ENCODE assay signal across 14 cellular contexts in the genomic region with DNA sequence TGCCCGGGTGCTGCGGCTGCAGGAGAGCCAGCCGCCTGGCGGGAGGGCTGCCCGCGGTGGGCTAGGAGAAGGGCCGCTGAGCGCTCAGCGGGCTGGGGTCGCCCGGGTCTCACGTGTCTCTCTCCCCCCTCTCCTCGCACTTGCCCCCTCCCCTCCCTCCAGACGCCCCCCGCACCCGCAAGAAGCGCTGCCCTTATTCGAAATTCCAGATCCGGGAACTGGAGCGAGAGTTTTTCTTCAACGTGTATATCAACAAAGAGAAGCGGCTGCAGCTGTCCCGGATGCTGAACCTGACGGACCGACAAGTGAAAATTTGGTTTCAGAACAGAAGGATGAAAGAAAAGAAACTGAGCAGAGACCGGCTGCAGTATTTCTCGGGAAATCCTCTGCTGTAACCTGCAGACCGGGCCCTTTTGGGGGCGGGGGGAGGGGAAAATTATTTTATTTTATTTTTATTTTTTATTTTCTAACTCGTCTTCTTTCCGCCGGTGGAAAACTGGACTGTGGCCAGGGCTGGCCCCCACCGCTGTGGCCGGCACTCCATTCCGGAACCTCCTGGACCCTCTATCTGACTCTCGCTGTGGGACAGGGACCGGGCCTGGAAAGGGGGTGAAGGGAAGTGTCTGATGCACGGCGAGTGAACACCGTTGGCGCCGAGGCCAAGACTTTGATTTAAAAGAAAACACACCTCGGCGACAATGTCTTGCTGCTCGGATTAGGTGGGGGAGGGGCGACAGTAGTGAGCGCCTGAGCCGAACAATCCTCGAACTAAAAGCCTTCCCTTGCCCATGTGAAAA. TPM values are rescaled to one million over a fixed set of nuclear protein-coding genes. Genes with fewer than 3 reads are reported as not detected.
DNase-seq lines count a peak whose midpoint lies in the region; FAIRE-seq and TF ChIP-seq lines count a peak whose summit lies in the region.
"Had no signal": no experiment of that assay in that cellular context is flagged by ENCODE, and none has a peak within 500 bp of the region (broad histone marks: within the 10 kb centered on the region; RNA-seq: fewer than 3 reads in every experiment).

No MANE protein-coding gene starts in this region.

- H4K5ac ChIP-seq in mesendoderm (ENCODE audit: low read length), result no peak overlapping the region

- H2BK12ac ChIP-seq in mesenchymal stem cell (ENCODE audit: low read length in 2 of 2), result no peak overlapping the region

- H2BK15ac ChIP-seq in mesenchymal stem cell (ENCODE audit: low read depth, poor library complexity, severe bottlenecking) (no peak overlapping the region), mesendoderm (replicated peaks; ENCODE audit: low read depth) (no peak overlapping the region)

- H3K14ac ChIP-seq in mesenchymal stem cell (ENCODE audit: low read length in 2 of 2), result no peak overlapping the region

- DNase-seq in A172 (ENCODE audit: low spot score) (peak; percentile 21), GM12865 (ENCODE audit: low read depth) (peak; percentile 60), mesenchymal stem cell (no peak), GM13976 (ENCODE audit: low spot score) (no peak), NCI-H1092 treated with DMSO at 0.1 percent for 48 hours (lab: John Stamatoyannopoulos, UW) (no peak), mesendoderm (no peak), frontal cortex (ENCODE audit: low spot score in 2 of 2) (no peak)
- no peak for DNase-seq in activated T-helper 1 cell treated with anti-CD3 and anti-CD28 coated beads, Interleukin-12 subunit alpha, Interleukin-12 subunit beta, Interleukin-2, Interleukin-4 antibody, amounts not matched to agents 30 ng/mL and 10 ng/mL and 1 ng/mL, durations not matched to agents 14 hours and 24 hours and 36 hours (ENCODE audit: low spot score)
- DNase-seq: activated effector memory CD4-positive, alpha-beta T cell treated with Interleukin-2 at 50 U/mL for 16 hours; foreskin keratinocyte; nucleus accumbens had no signal

- H3K4me3 ChIP-seq in GM12865 (ENCODE audit: low read depth, low read length) (peak overlapping the region; percentile 43), mesenchymal stem cell (ENCODE audit: insufficient read depth in 1 of 2, low read depth in 1 of 2, low read length in 2 of 2) (peak overlapping the region; percentile 53 to 83), mesendoderm (ENCODE audit: low read length) (no peak overlapping the region)

- no peaks in the 10 kb centered on the region for H3K79me2 ChIP-seq in mesendoderm (ENCODE audit: control insufficient read depth, insufficient read depth, low read length)

- H3K27ac ChIP-seq in mesenchymal stem cell (ENCODE audit: low read length, poor library complexity, severe bottlenecking), result no peak overlapping the region
- no peak overlapping the region for H3K27ac ChIP-seq in mesendoderm (ENCODE audit: low read depth, low read length)

- H3K27ac Mint-ChIP-seq in activated T-helper 1 cell treated with anti-CD3 and anti-CD28 coated beads, Interleukin-12 subunit alpha, Interleukin-12 subunit beta, Interleukin-2, Interleukin-4 antibody, amounts not matched to agents 30 ng/mL and 10 ng/mL and 1 ng/mL, durations not matched to agents 14 hours and 24 hours and 36 hours, result peak overlapping the region; percentile 81

- no peaks in the 10 kb centered on the region for H3K9me3 ChIP-seq in mesenchymal stem cell (ENCODE audit: control insufficient read depth, low read length)

- H3K4me3 Mint-ChIP-seq in activated T-helper 1 cell treated with anti-CD3 and anti-CD28 coated beads, Interleukin-12 subunit alpha, Interleukin-12 subunit beta, Interleukin-2, Interleukin-4 antibody, amounts not matched to agents 30 ng/mL and 10 ng/mL and 1 ng/mL, durations not matched to agents 14 hours and 24 hours and 36 hours, result no peak overlapping the region

- no peaks in the 10 kb centered on the region for H3K79me1 ChIP-seq in mesenchymal stem cell (replicated peaks; ENCODE audit: low read length, poor library complexity, severe bottlenecking)
- H3K79me1 ChIP-seq in mesendoderm (ENCODE audit: low read length), result no peaks in the 10 kb centered on the region

- 11% methylated on average over 45 of the region's 49 CpGs for WGBS in mesenchymal stem cell
- no CpG with 5 or more reads among the region's 49 CpGs for WGBS in mesendoderm (ENCODE audit: extremely low coverage, insufficient coverage, low lambda C conversion rate)

- H4K91ac ChIP-seq in mesenchymal stem cell (ENCODE audit: low read length), result no peak overlapping the region

- peak overlapping the region; percentile 84 for H3K9ac ChIP-seq in mesenchymal stem cell (ENCODE audit: low read length)
- no peak overlapping the region for H3K9ac ChIP-seq in mesendoderm (ENCODE audit: low read length)

- no peaks in the 10 kb centered on the region for H3K36me3 ChIP-seq in mesenchymal stem cell (ENCODE audit: control insufficient read depth in 1 of 2, insufficient read depth in 2 of 2, low read depth in 1 of 2, low read length in 2 of 2)
- H3K36me3 ChIP-seq in mesendoderm (ENCODE audit: control insufficient read depth, insufficient read depth, low read length), result no peaks in the 10 kb centered on the region

- H3K36me3 Mint-ChIP-seq in activated T-helper 1 cell treated with anti-CD3 and anti-CD28 coated beads, Interleukin-12 subunit alpha, Interleukin-12 subunit beta, Interleukin-2, Interleukin-4 antibody, amounts not matched to agents 30 ng/mL and 10 ng/mL and 1 ng/mL, durations not matched to agents 14 hours and 24 hours and 36 hours (ENCODE audit: low read depth), result peaks cover 6% of the 10 kb centered on the region

- no peaks in the 10 kb centered on the region for H3K9me3 Mint-ChIP-seq in activated T-helper 1 cell treated with anti-CD3 and anti-CD28 coated beads, Interleukin-12 subunit alpha, Interleukin-12 subunit beta, Interleukin-2, Interleukin-4 antibody, amounts not matched to agents 30 ng/mL and 10 ng/mL and 1 ng/mL, durations not matched to agents 14 hours and 24 hours and 36 hours

- in situ Hi-C loops in GM13976 (cut with MboI; ENCODE audit: low sequenced_read_pairs, unreplicated experiment), result no loop called here

- H4K8ac ChIP-seq in mesenchymal stem cell (ENCODE audit: low read length), result no peak overlapping the region
- H4K8ac ChIP-seq in mesendoderm (ENCODE audit: low read depth, low read length), result no peak overlapping the region

- H2BK120ac ChIP-seq in mesenchymal stem cell (ENCODE audit: low read depth, low read length), result no peak overlapping the region
- no peak overlapping the region for H2BK120ac ChIP-seq in mesendoderm (ENCODE audit: low read depth, low read length)

- H3K23ac ChIP-seq in mesenchymal stem cell (ENCODE audit: low read length in 2 of 2) (peak overlapping the region in 1 of 2 experiments; percentile 27), mesendoderm (ENCODE audit: low read length) (no peak overlapping the region)

- H3K18ac ChIP-seq in mesenchymal stem cell (ENCODE audit: low read depth in 1 of 2, low read length in 2 of 2), result no peak overlapping the region
- no peak overlapping the region for H3K18ac ChIP-seq in mesendoderm (ENCODE audit: low read length)

- H3K4me1 ChIP-seq in mesenchymal stem cell (ENCODE audit: control insufficient read depth, insufficient read depth, low read depth, low read length), result peaks cover 23% of the 10 kb centered on the region
- no peaks in the 10 kb centered on the region for H3K4me1 ChIP-seq in mesendoderm (ENCODE audit: control insufficient read depth, low read depth, low read length)

- intact Hi-C loops in activated T-helper 1 cell treated with anti-CD3 and anti-CD28 coated beads, Interleukin-12 subunit alpha, Interleukin-12 subunit beta, Interleukin-2, Interleukin-4 antibody, amounts not matched to agents 30 ng/mL and 10 ng/mL and 1 ng/mL, durations not matched to agents 14 hours and 24 hours and 36 hours (cut with micrococcal nuclease), result no loop called here

- TF ChIP-seq CTCF in GM12865 (IDR thresholded peaks at IDR 0.05; ENCODE audit: insufficient read depth, low read depth, low read length, missing control alignments) (no peak), GM13976 (IDR thresholded peaks at IDR 0.05; ENCODE audit: borderline replicate concordance, control extremely low read depth, extremely low read depth, insufficient read depth, missing control alignments) (no peak)

- H3K27me3 ChIP-seq in mesenchymal stem cell (ENCODE audit: control insufficient read depth in 1 of 2, insufficient read depth in 1 of 2, low read length in 2 of 2), result peaks cover 65 to 94% of the 10 kb centered on the region in 2 experiments
- peaks cover 93% of the 10 kb centered on the region for H3K27me3 ChIP-seq in mesendoderm (ENCODE audit: insufficient read depth, low read length, poor library complexity)
- H3K27me3 ChIP-seq: foreskin keratinocyte had no signal

- H2BK5ac ChIP-seq in mesenchymal stem cell (ENCODE audit: low read depth, low read length, poor library complexity, severe bottlenecking) (no peak overlapping the region), mesendoderm (ENCODE audit: low read length) (no peak overlapping the region)

- no peak overlapping the region for H2AFZ ChIP-seq in mesenchymal stem cell (ENCODE audit: low read depth, low read length)

- H3K4me1 Mint-ChIP-seq in activated T-helper 1 cell treated with anti-CD3 and anti-CD28 coated beads, Interleukin-12 subunit alpha, Interleukin-12 subunit beta, Interleukin-2, Interleukin-4 antibody, amounts not matched to agents 30 ng/mL and 10 ng/mL and 1 ng/mL, durations not matched to agents 14 hours and 24 hours and 36 hours (ENCODE audit: low read depth), result peaks cover 15% of the 10 kb centered on the region

- H2AK5ac ChIP-seq in mesenchymal stem cell (ENCODE audit: low read length, severe bottlenecking) (no peak overlapping the region), mesendoderm (ENCODE audit: low read length) (no peak overlapping the region)

- H3K4me2 ChIP-seq in mesenchymal stem cell (ENCODE audit: low read length, poor library complexity, severe bottlenecking) (peak overlapping the region; percentile 52), mesendoderm (ENCODE audit: low read length) (no peak overlapping the region)

- no peak for FAIRE-seq in frontal cortex (lab: Jason Lieb, UNC)
- FAIRE-seq: G401.6, HepG2 had no signal

- peaks cover 88% of the 10 kb centered on the region for H3K27me3 Mint-ChIP-seq in activated T-helper 1 cell treated with anti-CD3 and anti-CD28 coated beads, Interleukin-12 subunit alpha, Interleukin-12 subunit beta, Interleukin-2, Interleukin-4 antibody, amounts not matched to agents 30 ng/mL and 10 ng/mL and 1 ng/mL, durations not matched to agents 14 hours and 24 hours and 36 hours (ENCODE audit: insufficient read depth)

- H3K56ac ChIP-seq in mesendoderm (ENCODE audit: low read length), result no peak overlapping the region

- H3K4ac ChIP-seq in mesenchymal stem cell (ENCODE audit: low read depth in 1 of 2, low read length in 2 of 2), result no peak overlapping the region
- no peak overlapping the region for H3K4ac ChIP-seq in mesendoderm (ENCODE audit: low read depth, low read length)

RNA-seq across cellular contexts. Expression of gene HOTAIR, which starts 0.5 kb away (rescaled TPM):
- total RNA-seq in A172 (2014; rRNA removed; shearing (Covaris generic)), result 8.4 and 9.8 TPM in 2 replicates
- not detected in 2 replicates for total RNA-seq in activated T-helper 1 cell treated with anti-CD3 and anti-CD28 coated beads, Interleukin-12 subunit alpha, Interleukin-12 subunit beta, Interleukin-2, Interleukin-4 antibody, amounts not matched to agents 30 ng/mL and 10 ng/mL and 1 ng/mL, durations not matched to agents 14 hours and 24 hours and 36 hours
- 2.4 TPM for polyA plus RNA-seq in mesenchymal stem cell (2013, experiment 1 of 2)
- 1.7 TPM for polyA plus RNA-seq in mesenchymal stem cell (2013, experiment 2 of 2)
- not detected for polyA plus RNA-seq in mesendoderm (2013, experiment 1 of 2)
- not detected for polyA plus RNA-seq in mesendoderm (2013, experiment 2 of 2)
- total RNA-seq in frontal cortex, result not detected
- total RNA-seq: HepG2, RPMI7951 had no signal
- polyA plus RNA-seq: HepG2 had no signal

RNA-seq across cellular contexts. Expression of gene HOXC11, which starts 2.3 kb away (rescaled TPM):
- 1.0 and 2.3 TPM in 2 replicates for total RNA-seq in A172 (2014; rRNA removed; shearing (Covaris generic))
- total RNA-seq in activated T-helper 1 cell treated with anti-CD3 and anti-CD28 coated beads, Interleukin-12 subunit alpha, Interleukin-12 subunit beta, Interleukin-2, Interleukin-4 antibody, amounts not matched to agents 30 ng/mL and 10 ng/mL and 1 ng/mL, durations not matched to agents 14 hours and 24 hours and 36 hours, result not detected in 2 replicates
- polyA plus RNA-seq in mesenchymal stem cell (2013, experiment 1 of 2), result 1.1 TPM
- polyA plus RNA-seq in mesenchymal stem cell (2013, experiment 2 of 2), result 0.97 TPM
- not detected for polyA plus RNA-seq in mesendoderm (2013, experiment 1 of 2)
- polyA plus RNA-seq in mesendoderm (2013, experiment 2 of 2), result not detected
- not detected for total RNA-seq in frontal cortex
- total RNA-seq: HepG2 had no signal
- polyA plus RNA-seq: HepG2 had no signal

RNA-seq across cellular contexts. Expression of gene HOXC10, which starts 9.7 kb away (rescaled TPM):
- total RNA-seq in A172 (2014; rRNA removed; shearing (Covaris generic)), result 4.4 and 4.9 TPM in 2 replicates
- not detected in 2 replicates for total RNA-seq in activated T-helper 1 cell treated with anti-CD3 and anti-CD28 coated beads, Interleukin-12 subunit alpha, Interleukin-12 subunit beta, Interleukin-2, Interleukin-4 antibody, amounts not matched to agents 30 ng/mL and 10 ng/mL and 1 ng/mL, durations not matched to agents 14 hours and 24 hours and 36 hours
- 8.9 TPM for polyA plus RNA-seq in mesenchymal stem cell (2013, experiment 1 of 2)
- polyA plus RNA-seq in mesenchymal stem cell (2013, experiment 2 of 2), result 9.4 TPM
- polyA plus RNA-seq in mesendoderm (2013, experiment 1 of 2), result not detected
- polyA plus RNA-seq in mesendoderm (2013, experiment 2 of 2), result not detected
- not detected for total RNA-seq in frontal cortex
- total RNA-seq: HepG2 had no signal
- polyA plus RNA-seq: HepG2 had no signal

RNA-seq across cellular contexts. Expression of gene HOXC12, which starts 20.5 kb away (rescaled TPM):
- not detected in 2 replicates for total RNA-seq in A172 (2014; rRNA removed; shearing (Covaris generic))
- not detected in 2 replicates for total RNA-seq in activated T-helper 1 cell treated with anti-CD3 and anti-CD28 coated beads, Interleukin-12 subunit alpha, Interleukin-12 subunit beta, Interleukin-2, Interleukin-4 antibody, amounts not matched to agents 30 ng/mL and 10 ng/mL and 1 ng/mL, durations not matched to agents 14 hours and 24 hours and 36 hours
- polyA plus RNA-seq in mesenchymal stem cell (2013, experiment 1 of 2), result not detected
- polyA plus RNA-seq in mesenchymal stem cell (2013, experiment 2 of 2), result not detected
- polyA plus RNA-seq in mesendoderm (2013, experiment 1 of 2), result not detected
- not detected for polyA plus RNA-seq in mesendoderm (2013, experiment 2 of 2)
- total RNA-seq in frontal cortex, result not detected
- total RNA-seq: HepG2, RPMI7951 had no signal
- polyA plus RNA-seq: HepG2 had no signal

RNA-seq across cellular contexts. Expression of gene HOXC9, which starts 24.7 kb away (rescaled TPM):
- total RNA-seq in A172 (2014; rRNA removed; shearing (Covaris generic)), result 6.3 and 11.0 TPM in 2 replicates
- not detected in 2 replicates for total RNA-seq in activated T-helper 1 cell treated with anti-CD3 and anti-CD28 coated beads, Interleukin-12 subunit alpha, Interleukin-12 subunit beta, Interleukin-2, Interleukin-4 antibody, amounts not matched to agents 30 ng/mL and 10 ng/mL and 1 ng/mL, durations not matched to agents 14 hours and 24 hours and 36 hours
- polyA plus RNA-seq in mesenchymal stem cell (2013, experiment 1 of 2), result 18.0 TPM
- polyA plus RNA-seq in mesenchymal stem cell (2013, experiment 2 of 2), result 18.5 TPM
- not detected for polyA plus RNA-seq in mesendoderm (2013, experiment 1 of 2)
- polyA plus RNA-seq in mesendoderm (2013, experiment 2 of 2), result not detected
- not detected for total RNA-seq in frontal cortex

Comparison
In these comparisons a context has a peak if more than half of its experiments do, and no peak if none do; other contexts are left out.
1. DNase-seq: peak in A172 (single experiment) and GM12865 (single experiment); none in activated T-helper 1 cell treated with anti-CD3 and anti-CD28 coated beads, Interleukin-12 subunit alpha, Interleukin-12 subunit beta, Interleukin-2, Interleukin-4 antibody, amounts not matched to agents 30 ng/mL and 10 ng/mL and 1 ng/mL, durations not matched to agents 14 hours and 24 hours and 36 hours (single experiment), mesenchymal stem cell (single experiment), GM13976 (single experiment), NCI-H1092 treated with DMSO at 0.1 percent for 48 hours (single experiment), mesendoderm (single experiment) and frontal cortex (0 of 2).